In the genomic region with DNA sequence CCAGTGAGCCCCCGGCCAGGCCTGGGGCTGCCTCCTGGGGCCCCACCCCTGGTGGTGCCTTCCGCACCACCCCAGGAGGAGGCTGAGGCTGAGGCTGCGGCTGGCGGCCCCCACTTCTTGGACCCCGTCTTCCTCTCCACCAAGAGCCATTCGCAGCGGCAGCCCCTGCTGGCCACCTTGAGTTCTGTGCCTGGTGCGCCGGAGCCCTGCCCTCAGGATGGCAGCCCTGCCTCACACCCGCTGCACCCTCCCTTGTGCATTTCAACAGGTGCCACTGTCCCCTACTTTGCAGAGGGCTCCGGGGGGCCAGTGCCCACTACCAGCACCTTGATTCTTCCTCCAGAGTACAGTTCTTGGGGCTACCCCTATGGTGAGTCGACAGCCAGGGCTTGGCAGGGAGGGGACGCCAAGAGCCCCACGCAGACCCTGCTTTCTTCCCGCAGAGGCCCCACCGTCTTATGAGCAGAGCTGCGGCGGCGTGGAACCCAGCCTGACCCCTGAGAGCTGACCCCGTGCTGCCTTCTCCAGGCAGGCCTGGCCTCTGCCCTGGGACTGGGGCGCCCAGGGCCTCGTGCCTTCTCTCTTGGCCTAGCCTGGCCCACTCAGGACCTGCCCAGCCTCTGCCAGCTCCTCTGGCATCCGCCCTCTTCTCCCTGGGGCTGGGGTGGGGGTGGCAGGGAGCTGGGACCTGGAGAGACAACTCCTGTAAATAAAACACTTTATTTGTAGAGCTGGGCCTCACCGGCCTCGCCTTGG, we compare ENCODE assay signal across 20 cellular contexts. TPM values are rescaled to one million over a fixed set of nuclear protein-coding genes. Genes with fewer than 3 reads are reported as not detected.
DNase-seq lines count a peak whose midpoint lies in the region; ATAC-seq and TF ChIP-seq lines count a peak whose summit lies in the region.
"Had no signal": no experiment of that assay in that cellular context is flagged by ENCODE, and none has a peak within 500 bp of the region (broad histone marks: within the 10 kb centered on the region; RNA-seq: fewer than 3 reads in every experiment).

No MANE protein-coding gene starts in this region.

- H4K91ac ChIP-seq in mesenchymal stem cell (ENCODE audit: low read length), result no peak overlapping the region

- CTCF ChIA-PET in RWPE1 (lab: Yijun Ruan, JAX), result interaction anchor here (0.6 to 1.3 kb wide), 2 partner anchors 36 to 133 kb away, joined by 3 to 5 read pairs; no protein-coding TSS in a partner anchor

- TF ChIP-seq CTCF in GM12875 (IDR thresholded peaks at IDR 0.05; ENCODE audit: borderline replicate concordance, insufficient read depth, low read depth, low read length), result 0 out of 2 replicates have a peak, but pooled peaks have one; percentile 3
- TF ChIP-seq CTCF in RWPE1 (conservative IDR thresholded peaks at IDR 0.05; ENCODE audit: low read depth), result no peak
- TF ChIP-seq CTCF in foreskin keratinocyte (conservative IDR thresholded peaks at IDR 0.05), result peak; percentile 21

- no peak overlapping the region for H3K23ac ChIP-seq in mesenchymal stem cell (ENCODE audit: low read length in 2 of 2)

- peak overlapping the region; percentile 34 for H3K27ac Mint-ChIP-seq in stimulated activated effector memory CD8-positive, alpha-beta T cell treated with anti-CD3 and anti-CD28 coated beads, Interleukin-12 subunit alpha, Interleukin-12 subunit beta, amount 100 ng/mL, for 72 hours

- no peak overlapping the region for H3K14ac ChIP-seq in mesenchymal stem cell (ENCODE audit: low read length in 2 of 2)

- H2BK5ac ChIP-seq in mesenchymal stem cell (ENCODE audit: low read depth, low read length, poor library complexity, severe bottlenecking), result no peak overlapping the region

- peaks cover 39% of the 10 kb centered on the region for H3K4me1 Mint-ChIP-seq in stimulated activated effector memory CD8-positive, alpha-beta T cell treated with anti-CD3 and anti-CD28 coated beads, Interleukin-12 subunit alpha, Interleukin-12 subunit beta, amount 100 ng/mL, for 72 hours

- H3K4me2 ChIP-seq in mesenchymal stem cell (ENCODE audit: low read length, poor library complexity, severe bottlenecking), result no peak overlapping the region
- H3K4me2 ChIP-seq: BLaER1 had no signal

- no peak overlapping the region for H2BK15ac ChIP-seq in mesenchymal stem cell (ENCODE audit: low read depth, poor library complexity, severe bottlenecking)

- no peak overlapping the region for H3K9ac ChIP-seq in mesenchymal stem cell (ENCODE audit: low read length)
- H3K9ac ChIP-seq: BLaER1 had no signal

- no peak overlapping the region for H2AK5ac ChIP-seq in mesenchymal stem cell (ENCODE audit: low read length, severe bottlenecking)

- no peak overlapping the region for H3K4me3 ChIP-seq in GM12875 (ENCODE audit: low read depth, low read length)
- no peak overlapping the region for H3K4me3 ChIP-seq in mesenchymal stem cell (ENCODE audit: insufficient read depth in 1 of 2, low read depth in 1 of 2, low read length in 2 of 2)
- H3K4me3 ChIP-seq: BLaER1, lung, transverse colon had no signal

- H3K4ac ChIP-seq in mesenchymal stem cell (ENCODE audit: low read depth in 1 of 2, low read length in 2 of 2), result no peak overlapping the region

- no peak overlapping the region for H3K18ac ChIP-seq in mesenchymal stem cell (ENCODE audit: low read depth in 1 of 2, low read length in 2 of 2)

- H3K36me3 ChIP-seq in mesenchymal stem cell (ENCODE audit: control insufficient read depth in 1 of 2, insufficient read depth in 2 of 2, low read depth in 1 of 2, low read length in 2 of 2), result peaks cover 28 to 34% of the 10 kb centered on the region in 2 experiments

- DNase-seq in RWPE1 (ENCODE audit: low spot score), result no peak
- no peak for DNase-seq in foreskin keratinocyte
- no peak for DNase-seq in stimulated activated effector memory CD8-positive, alpha-beta T cell treated with anti-CD3 and anti-CD28 coated beads, Interleukin-12 subunit alpha, Interleukin-12 subunit beta, amount 100 ng/mL, for 72 hours (ENCODE audit: low spot score in 2 of 2)
- DNase-seq in mesenchymal stem cell, result no peak
- DNase-seq in NCI-H1092 (lab: John Stamatoyannopoulos, UW), result no peak
- DNase-seq: activated naive CD4-positive, alpha-beta T cell; cortex of kidney; DMS153; HCEC 1CT; naive thymus-derived CD4-positive, alpha-beta T cell; NCI-H1694; stimulated activated CD4-positive, alpha-beta T cell treated with anti-CD3 and anti-CD28 coated beads, Interleukin-12 subunit alpha, Interleukin-12 subunit beta, amount 100 ng/mL, for 4 hours; stimulated activated naive CD4-positive, alpha-beta T cell; T-helper 17 cell; transverse colon had no signal

- H3K4me3 Mint-ChIP-seq in stimulated activated effector memory CD8-positive, alpha-beta T cell treated with anti-CD3 and anti-CD28 coated beads, Interleukin-12 subunit alpha, Interleukin-12 subunit beta, amount 100 ng/mL, for 72 hours, result no peak overlapping the region
- H3K4me3 Mint-ChIP-seq: T-helper 17 cell had no signal

- POLR2A ChIA-PET in RWPE1 (lab: Yijun Ruan, JAX; ENCODE audit: low non-redundant PET), result interaction anchor here (0.6 kb wide), 1 partner anchor 18 kb away, joined by 7 read pairs; no protein-coding TSS in a partner anchor

- H3K9me3 Mint-ChIP-seq in stimulated activated effector memory CD8-positive, alpha-beta T cell treated with anti-CD3 and anti-CD28 coated beads, Interleukin-12 subunit alpha, Interleukin-12 subunit beta, amount 100 ng/mL, for 72 hours, result no peaks in the 10 kb centered on the region
- H3K9me3 Mint-ChIP-seq: naive thymus-derived CD4-positive, alpha-beta T cell had no signal

- peaks cover 48% of the 10 kb centered on the region for H3K36me3 Mint-ChIP-seq in stimulated activated effector memory CD8-positive, alpha-beta T cell treated with anti-CD3 and anti-CD28 coated beads, Interleukin-12 subunit alpha, Interleukin-12 subunit beta, amount 100 ng/mL, for 72 hours

- peak overlapping the region; percentile 100 for H3K27ac ChIP-seq in RWPE1
- H3K27ac ChIP-seq in foreskin keratinocyte, result no peak overlapping the region
- H3K27ac ChIP-seq in mesenchymal stem cell (ENCODE audit: low read length, poor library complexity, severe bottlenecking), result no peak overlapping the region
- H3K27ac ChIP-seq: BLaER1 had no signal

- WGBS in mesenchymal stem cell, result 97% methylated on average over 23 of the region's 25 CpGs

- H3K27me3 ChIP-seq in foreskin keratinocyte (no peaks in the 10 kb centered on the region), mesenchymal stem cell (ENCODE audit: control insufficient read depth in 1 of 2, insufficient read depth in 1 of 2, low read length in 2 of 2) (no peaks in the 10 kb centered on the region)
- H3K27me3 ChIP-seq: BLaER1, transverse colon had no signal

- H3K4me1 ChIP-seq in foreskin keratinocyte (peaks cover 16% of the 10 kb centered on the region), mesenchymal stem cell (ENCODE audit: control insufficient read depth, insufficient read depth, low read depth, low read length) (peaks cover 41% of the 10 kb centered on the region)

- H2AFZ ChIP-seq in mesenchymal stem cell (ENCODE audit: low read depth, low read length), result no peak overlapping the region

- no peak overlapping the region for H4K8ac ChIP-seq in mesenchymal stem cell (ENCODE audit: low read length)

- peaks cover 37% of the 10 kb centered on the region for H3K79me1 ChIP-seq in mesenchymal stem cell (replicated peaks; ENCODE audit: low read length, poor library complexity, severe bottlenecking)

- no peak overlapping the region for H2BK120ac ChIP-seq in mesenchymal stem cell (ENCODE audit: low read depth, low read length)

- no peaks in the 10 kb centered on the region for H3K9me3 ChIP-seq in mesenchymal stem cell (ENCODE audit: control insufficient read depth, low read length)
- H3K9me3 ChIP-seq: BLaER1, transverse colon had no signal

- H2BK12ac ChIP-seq in mesenchymal stem cell (ENCODE audit: low read length in 2 of 2), result no peak overlapping the region

- ATAC-seq in foreskin keratinocyte (no peak), GM18870 (IDR thresholded peaks at IDR 0.05; ENCODE audit: unreplicated experiment) (no peak)
- ATAC-seq in stimulated activated effector memory CD8-positive, alpha-beta T cell treated with anti-CD3 and anti-CD28 coated beads, Interleukin-12 subunit alpha, Interleukin-12 subunit beta, amount 100 ng/mL, for 72 hours, result no peak
- ATAC-seq: activated CD4-positive, CD25-positive, alpha-beta regulatory T cell treated with anti-CD3 and anti-CD28 coated beads, Interleukin-2, amount 50 U/mL, for 24 hours; naive thymus-derived CD4-positive, alpha-beta T cell; T-helper 17 cell had no signal

RNA-seq across cellular contexts. Expression of a gene that starts 4.0 kb away (rescaled TPM):
- total RNA-seq in foreskin keratinocyte, result 38.1 and 45.3 TPM in 2 replicates
- 20.2 and 22.8 TPM in 2 replicates for polyA plus RNA-seq in foreskin keratinocyte
- polyA plus RNA-seq in mesenchymal stem cell (2013, experiment 1 of 2), result 26.1 TPM
- 24.7 TPM for polyA plus RNA-seq in mesenchymal stem cell (2013, experiment 2 of 2)

RNA-seq across cellular contexts. Expression of a gene that starts 9.3 kb away (rescaled TPM):
- total RNA-seq in foreskin keratinocyte, result 72.3 and 81.9 TPM in 2 replicates
- 103 and 119 TPM in 2 replicates for polyA plus RNA-seq in foreskin keratinocyte
- polyA plus RNA-seq in mesenchymal stem cell (2013, experiment 1 of 2), result 18.4 TPM
- 19.8 TPM for polyA plus RNA-seq in mesenchymal stem cell (2013, experiment 2 of 2)

RNA-seq across cellular contexts. Expression of a gene that starts 24.5 kb away (rescaled TPM):
- 41.8 and 56.1 TPM in 2 replicates for total RNA-seq in foreskin keratinocyte
- polyA plus RNA-seq in foreskin keratinocyte, result 51.4 and 64.6 TPM in 2 replicates
- 13.6 TPM for polyA plus RNA-seq in mesenchymal stem cell (2013, experiment 1 of 2)
- polyA plus RNA-seq in mesenchymal stem cell (2013, experiment 2 of 2), result 13.2 TPM

RNA-seq across cellular contexts. Expression of a gene that starts 36.1 kb away (rescaled TPM):
- total RNA-seq in foreskin keratinocyte, result 29.6 and 30.2 TPM in 2 replicates
- polyA plus RNA-seq in foreskin keratinocyte, result 27.2 and 28.9 TPM in 2 replicates
- polyA plus RNA-seq in mesenchymal stem cell (2013, experiment 1 of 2), result 14.4 TPM
- 14.8 TPM for polyA plus RNA-seq in mesenchymal stem cell (2013, experiment 2 of 2)
